Comparison of ENCODE assay signal across 8 cellular contexts in genomic region chr15:42547926-42548257, GRCh38. TPM values are rescaled to one million over a fixed set of nuclear protein-coding genes. Genes with fewer than 3 reads are reported as not detected.
DNase-seq lines count a peak whose midpoint lies in the region; ATAC-seq, FAIRE-seq and TF ChIP-seq lines count a peak whose summit lies in the region.

No MANE protein-coding gene starts in this region.

- peaks cover 19% of the 10 kb centered on the region for H3K36me3 Mint-ChIP-seq in nephron (ENCODE audit: low read depth)

- no peaks in the 10 kb centered on the region for H3K9me3 Mint-ChIP-seq in nephron

- no peak for FAIRE-seq in frontal cortex (lab: Jason Lieb, UNC)

- WGBS in esophagus, 2 donors, result 3% methylated on average over 9 of the region's 9 CpGs

- ATAC-seq in GM19395 (IDR thresholded peaks at IDR 0.05; ENCODE audit: unreplicated experiment) (peak; percentile 16), RWPE2 (ENCODE audit: low read depth) (peak; percentile 41)

- TF ChIP-seq CTCF in 22Rv1 (IDR thresholded peaks at IDR 0.05) (no peak), RWPE2 (IDR thresholded peaks at IDR 0.05; ENCODE audit: poor library complexity, severe bottlenecking) (no peak), nephron (IDR thresholded peaks at IDR 0.05; ENCODE audit: unreplicated experiment in 3 of 3) (no peak)

- no peak for DNase-seq in RWPE2 (ENCODE audit: low spot score)
- DNase-seq in kidney glomerular epithelial cell (lab: John Stamatoyannopoulos, UW), result no peak
- no peak for DNase-seq in frontal cortex (ENCODE audit: low spot score in 2 of 2)
- DNase-seq in activated effector memory CD4-positive, alpha-beta T cell treated with anti-CD3 and anti-CD28 coated beads, Interleukin-2, amount 50 U/mL, for 16 hours, result no peak

- peaks cover 54% of the 10 kb centered on the region for H3K36me3 ChIP-seq in RWPE2 (ENCODE audit: low read depth)
- H3K36me3 ChIP-seq in esophagus (ENCODE audit: control insufficient read depth in 2 of 2, insufficient read depth in 2 of 2, low read length in 1 of 2), result peaks cover 0 to 5% of the 10 kb centered on the region in 2 donors

- H3K27ac ChIP-seq in 22Rv1, result peak overlapping the region; percentile 73
- peak overlapping the region; percentile 41 for H3K27ac ChIP-seq in RWPE2 (ENCODE audit: poor library complexity, severe bottlenecking)
- peak overlapping the region; percentile 79 to 92 for H3K27ac ChIP-seq in esophagus (ENCODE audit: low read depth in 2 of 2, low read length in 1 of 2)

- peak overlapping the region; percentile 92 to 97 (median 95) for H3K4me3 Mint-ChIP-seq in nephron

- H3K27me3 ChIP-seq in RWPE2 (ENCODE audit: insufficient read depth, poor library complexity, severe bottlenecking), result no peaks in the 10 kb centered on the region
- H3K27me3 ChIP-seq in esophagus (ENCODE audit: control insufficient read depth in 1 of 2, insufficient read depth in 2 of 2, low read length in 2 of 2), result no peaks in the 10 kb centered on the region

- H3K9me3 ChIP-seq in RWPE2 (ENCODE audit: severe bottlenecking) (no peaks in the 10 kb centered on the region), esophagus (ENCODE audit: control insufficient read depth in 2 of 2, insufficient read depth in 1 of 2, low read depth in 1 of 2, low read length in 1 of 2) (no peaks in the 10 kb centered on the region)

- peak overlapping the region; percentile 90 to 97 (median 92) for H3K27ac Mint-ChIP-seq in nephron

- H3K4me1 ChIP-seq in RWPE2 (ENCODE audit: insufficient read depth, poor library complexity, severe bottlenecking) (peaks cover 11% of the 10 kb centered on the region), esophagus (ENCODE audit: control insufficient read depth in 2 of 2, insufficient read depth in 2 of 2, low read length in 1 of 2) (no peaks in the 10 kb centered on the region)

- peaks cover 31% of the 10 kb centered on the region for H3K4me1 Mint-ChIP-seq in nephron

- H3K4me3 ChIP-seq in RWPE2 (ENCODE audit: severe bottlenecking) (peak overlapping the region; percentile 95), esophagus (ENCODE audit: low read depth in 1 of 2, low read length in 2 of 2) (peak overlapping the region; percentile 67 to 92)

- H3K27me3 Mint-ChIP-seq in nephron (ENCODE audit: low read depth), result no peaks in the 10 kb centered on the region

RNA-seq across cellular contexts. Expression of gene LRRC57, which starts 0.7 kb away (rescaled TPM):
- polyA plus RNA-seq in esophagus, result 1 to 10 TPM; 5.7 to 7.5 TPM
- 14.3 TPM for total RNA-seq in frontal cortex

RNA-seq across cellular contexts. Expression of gene HAUS2, which starts 0.7 kb away (rescaled TPM):
- 1 to 10 TPM; 6.7 to 8.1 TPM for polyA plus RNA-seq in esophagus
- total RNA-seq in frontal cortex, result 60.7 TPM

RNA-seq across cellular contexts. Expression of gene STARD9, which starts 27.5 kb away (rescaled TPM):
- 1 to 10 TPM; 2.2 to 5.7 TPM for polyA plus RNA-seq in esophagus
- total RNA-seq in frontal cortex, result 5.3 TPM

RNA-seq across cellular contexts. Expression of gene SNAP23, which starts 52.5 kb away (rescaled TPM):
- polyA plus RNA-seq in esophagus, result 10 to 100 TPM; 22.5 to 30.3 TPM
- total RNA-seq in frontal cortex, result 22.4 TPM

RNA-seq across cellular contexts. Expression of gene ZNF106, which starts 57.0 kb away (rescaled TPM):
- polyA plus RNA-seq in esophagus, result 1 to 10 TPM; 6.0 to 6.6 TPM
- 39.1 TPM for total RNA-seq in frontal cortex
